31 cellular contexts compared by ENCODE assay signal in the genomic region with DNA sequence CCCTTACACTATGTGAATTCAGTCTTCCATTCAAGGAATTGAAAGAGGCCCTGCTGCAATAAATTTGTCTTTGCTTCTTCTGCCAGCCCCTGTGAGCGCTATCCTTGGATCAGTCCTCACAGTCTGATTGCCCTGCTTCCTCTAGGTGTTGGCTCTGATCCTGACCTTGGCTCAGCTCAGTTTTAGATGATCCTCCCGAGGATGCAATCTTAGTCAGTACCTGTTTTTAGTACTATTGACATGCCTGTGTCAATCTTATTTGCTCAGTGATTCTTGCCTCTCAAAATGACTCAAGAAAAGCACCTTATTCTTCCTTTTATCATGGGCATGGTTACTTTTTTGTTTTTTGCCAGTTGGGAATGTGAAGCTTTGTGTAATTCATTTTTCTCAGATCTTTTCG.
"Had no signal": no experiment of that assay in that cellular context is flagged by ENCODE, and none has a peak within 500 bp of the region (broad histone marks: within the 10 kb centered on the region; RNA-seq: fewer than 3 reads in every experiment).

No MANE protein-coding gene starts in this region.

- H3K27ac ChIP-seq: breast epithelium, colonic mucosa, neutrophil, ovary, skin epidermis, thoracic aorta, uterus, VCaP had no signal

- FAIRE-seq: kidney had no signal

- DNase-seq: activated CD4-positive, alpha-beta T cell treated with anti-CD3 and anti-CD28 coated beads for 4 hours; activated CD4-positive, alpha-beta T cell treated with anti-CD3 and anti-CD28 coated beads, Interleukin-2, amount 50 U/mL, for 4 hours; activated CD8-positive, alpha-beta memory T cell treated with anti-CD3 and anti-CD28 coated beads, Interleukin-2, amount 50 U/mL, for 4 hours; activated T-cell treated with anti-CD3 and anti-CD28 coated beads, Interleukin-2, amount 50 U/mL, for 24 hours; central memory CD4-positive, alpha-beta T cell; colonic mucosa; effector memory CD4-positive, alpha-beta T cell; foreskin fibroblast; head of caudate nucleus; hypothalamus; immature natural killer cell; kidney; left colon; mammary epithelial cell; naive B cell; nephron progenitor cell; ovary; stimulated activated CD4-positive, alpha-beta T cell treated with anti-CD3 and anti-CD28 coated beads, Interleukin-12 subunit alpha, Interleukin-12 subunit beta, amount 100 ng/mL, for 4 hours; stimulated activated CD4-positive, alpha-beta T cell treated with anti-CD3 and anti-CD28 coated beads, Interleukin-4, amount 100 ng/mL, for 1 hour; T-helper 1 cell; trophoblast cell; uterus had no signal

- ATAC-seq: activated naive CD4-positive, alpha-beta T cell treated with anti-CD3 and anti-CD28 coated beads, Interleukin-2, amount 50 U/mL, for 72 hours; left colon; sciatic nerve; stimulated activated effector memory CD8-positive, alpha-beta T cell treated with anti-CD3 and anti-CD28 coated beads, Interleukin-12 subunit alpha, Interleukin-12 subunit beta, amount 100 ng/mL, for 72 hours had no signal

- H3K4me3 ChIP-seq: breast epithelium, colonic mucosa, dorsolateral prefrontal cortex, ovary, skin epidermis, thoracic aorta, uterus had no signal

- H3K27me3 ChIP-seq: breast epithelium, colonic mucosa, dorsolateral prefrontal cortex, neutrophil, ovary, uterus had no signal

- H3K36me3 ChIP-seq: breast epithelium, colonic mucosa, neutrophil, ovary, thoracic aorta, uterus had no signal

- H3K9me3 ChIP-seq: breast epithelium, colonic mucosa, neutrophil, ovary, thoracic aorta, uterus had no signal

- H3K4me1 ChIP-seq: breast epithelium, colonic mucosa, uterus had no signal
